ENCODE assay signal across 1 cellular context in genomic region chr17:72121164-72122001, GRCh38.
TF ChIP-seq lines count a peak whose summit lies in the region.

No MANE protein-coding gene starts in this region.

TF ChIP-seq in HepG2, 621 proteins besides CTCF, POLR2A, EP300 and RAD21 (continued from another document and continues in another):
- TF ChIP-seq ADNP (CRISPR knock-in tag; IDR thresholded peaks at IDR 0.05): no peak
- TF ChIP-seq ZFAT (CRISPR knock-in tag; conservative IDR thresholded peaks at IDR 0.05): 0 out of 2 replicates have a peak, but pooled peaks have one; percentile 78
- TF ChIP-seq, protein P1, sequence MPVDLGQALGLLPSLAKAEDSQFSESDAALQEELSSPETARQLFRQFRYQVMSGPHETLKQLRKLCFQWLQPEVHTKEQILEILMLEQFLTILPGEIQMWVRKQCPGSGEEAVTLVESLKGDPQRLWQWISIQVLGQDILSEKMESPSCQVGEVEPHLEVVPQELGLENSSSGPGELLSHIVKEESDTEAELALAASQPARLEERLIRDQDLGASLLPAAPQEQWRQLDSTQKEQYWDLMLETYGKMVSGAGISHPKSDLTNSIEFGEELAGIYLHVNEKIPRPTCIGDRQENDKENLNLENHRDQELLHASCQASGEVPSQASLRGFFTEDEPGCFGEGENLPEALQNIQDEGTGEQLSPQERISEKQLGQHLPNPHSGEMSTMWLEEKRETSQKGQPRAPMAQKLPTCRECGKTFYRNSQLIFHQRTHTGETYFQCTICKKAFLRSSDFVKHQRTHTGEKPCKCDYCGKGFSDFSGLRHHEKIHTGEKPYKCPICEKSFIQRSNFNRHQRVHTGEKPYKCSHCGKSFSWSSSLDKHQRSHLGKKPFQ (CRISPR knock-in tag; IDR thresholded peaks at IDR 0.05; ENCODE audit: insufficient replicate concordance): peak; percentile 80
- TF ChIP-seq ZBTB46 (CRISPR knock-in tag; IDR thresholded peaks at IDR 0.05; ENCODE audit: borderline replicate concordance): peak; percentile 87; the same call in 1 of the 2 replicates
- TF ChIP-seq SP140L (CRISPR knock-in tag; IDR thresholded peaks at IDR 0.05; ENCODE audit: borderline replicate concordance): no peak
- TF ChIP-seq SP4 (CRISPR knock-in tag; IDR thresholded peaks at IDR 0.05): 0 out of 2 replicates have a peak, but pooled peaks have one; percentile 13
- TF ChIP-seq ZNF777 (CRISPR knock-in tag; IDR thresholded peaks at IDR 0.05): peak; percentile 51; the same call in 1 of the 2 replicates
- TF ChIP-seq TAF1 (CRISPR knock-in tag; IDR thresholded peaks at IDR 0.05): peak; percentile 64
- TF ChIP-seq SALL1 (CRISPR knock-in tag; IDR thresholded peaks at IDR 0.05): peak; percentile 52
- no peak for TF ChIP-seq NFKBIZ (CRISPR knock-in tag; IDR thresholded peaks at IDR 0.05)
- peak; percentile 21; the same call in 1 of the 2 replicates for TF ChIP-seq FOXA3 (CRISPR knock-in tag; IDR thresholded peaks at IDR 0.05)
- TF ChIP-seq NPAS2 (CRISPR knock-in tag; IDR thresholded peaks at IDR 0.05; ENCODE audit: borderline replicate concordance): no peak
- no peak for TF ChIP-seq NR2F1 (CRISPR knock-in tag; IDR thresholded peaks at IDR 0.05)
- TF ChIP-seq RFXANK (CRISPR knock-in tag; IDR thresholded peaks at IDR 0.05): no peak
- no peak for TF ChIP-seq DBP (CRISPR knock-in tag; IDR thresholded peaks at IDR 0.05; ENCODE audit: not compliant biosample characterization)
- no peak for TF ChIP-seq POLR2AphosphoS2 (IDR thresholded peaks at IDR 0.05; ENCODE audit: low read depth, low read length)
- no peak for TF ChIP-seq ATF1 (CRISPR knock-in tag; IDR thresholded peaks at IDR 0.05)
- TF ChIP-seq RCOR2 (CRISPR knock-in tag; IDR thresholded peaks at IDR 0.05): no peak
- TF ChIP-seq ASH2L (IDR thresholded peaks at IDR 0.05; ENCODE audit: insufficient read length, low read depth, low read length): peak; percentile 89
- no peak for TF ChIP-seq RAD51 (IDR thresholded peaks at IDR 0.05; ENCODE audit: borderline replicate concordance)
- TF ChIP-seq ARNT (IDR thresholded peaks at IDR 0.05): no peak
- peak; percentile 9; the same call in 1 of the 2 replicates for TF ChIP-seq TARDBP (CRISPR knock-in tag; IDR thresholded peaks at IDR 0.05)
- TF ChIP-seq ZBTB25 (CRISPR knock-in tag; IDR thresholded peaks at IDR 0.05): no peak; the same call in 1 of the 2 replicates
- peak; percentile 66 for TF ChIP-seq ZNF205 (CRISPR knock-in tag; IDR thresholded peaks at IDR 0.05)
- TF ChIP-seq HOXD1 (CRISPR knock-in tag; IDR thresholded peaks at IDR 0.05): no peak
- no peak for TF ChIP-seq PITX1 (CRISPR knock-in tag; IDR thresholded peaks at IDR 0.05)
- TF ChIP-seq TRIM24 (CRISPR knock-in tag; IDR thresholded peaks at IDR 0.05): no peak
- TF ChIP-seq EED (CRISPR knock-in tag; IDR thresholded peaks at IDR 0.05): no peak
- no peak for TF ChIP-seq ZNF292 (CRISPR knock-in tag; IDR thresholded peaks at IDR 0.05; ENCODE audit: borderline replicate concordance, low read depth)
- TF ChIP-seq TOE1 (CRISPR knock-in tag; IDR thresholded peaks at IDR 0.05): no peak
- no peak for TF ChIP-seq RBM39 (IDR thresholded peaks at IDR 0.05; ENCODE audit: low read depth, low read length, poor library complexity, severe bottlenecking)
- TF ChIP-seq CHCHD3 (CRISPR knock-in tag; IDR thresholded peaks at IDR 0.05): no peak
- TF ChIP-seq ZNF891 (CRISPR knock-in tag; IDR thresholded peaks at IDR 0.05): peak; percentile 58
- no peak; the same call in 1 of the 2 replicates for TF ChIP-seq ZNF724P (CRISPR knock-in tag; IDR thresholded peaks at IDR 0.05; ENCODE audit: borderline replicate concordance)
- TF ChIP-seq MIER3 (CRISPR knock-in tag; IDR thresholded peaks at IDR 0.05; ENCODE audit: borderline replicate concordance): no peak; the same call in 1 of the 2 replicates
- TF ChIP-seq, protein P2, sequence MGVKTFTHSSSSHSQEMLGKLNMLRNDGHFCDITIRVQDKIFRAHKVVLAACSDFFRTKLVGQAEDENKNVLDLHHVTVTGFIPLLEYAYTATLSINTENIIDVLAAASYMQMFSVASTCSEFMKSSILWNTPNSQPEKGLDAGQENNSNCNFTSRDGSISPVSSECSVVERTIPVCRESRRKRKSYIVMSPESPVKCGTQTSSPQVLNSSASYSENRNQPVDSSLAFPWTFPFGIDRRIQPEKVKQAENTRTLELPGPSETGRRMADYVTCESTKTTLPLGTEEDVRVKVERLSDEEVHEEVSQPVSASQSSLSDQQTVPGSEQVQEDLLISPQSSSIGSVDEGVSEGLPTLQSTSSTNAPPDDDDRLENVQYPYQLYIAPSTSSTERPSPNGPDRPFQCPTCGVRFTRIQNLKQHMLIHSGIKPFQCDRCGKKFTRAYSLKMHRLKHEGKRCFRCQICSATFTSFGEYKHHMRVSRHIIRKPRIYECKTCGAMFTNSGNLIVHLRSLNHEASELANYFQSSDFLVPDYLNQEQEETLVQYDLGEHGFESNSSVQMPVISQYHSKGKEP (CRISPR knock-in tag; IDR thresholded peaks at IDR 0.05): no peak
- no peak for TF ChIP-seq SYNCRIP (IDR thresholded peaks at IDR 0.05; ENCODE audit: insufficient read depth, low read depth, low read length)
- TF ChIP-seq, protein P3, sequence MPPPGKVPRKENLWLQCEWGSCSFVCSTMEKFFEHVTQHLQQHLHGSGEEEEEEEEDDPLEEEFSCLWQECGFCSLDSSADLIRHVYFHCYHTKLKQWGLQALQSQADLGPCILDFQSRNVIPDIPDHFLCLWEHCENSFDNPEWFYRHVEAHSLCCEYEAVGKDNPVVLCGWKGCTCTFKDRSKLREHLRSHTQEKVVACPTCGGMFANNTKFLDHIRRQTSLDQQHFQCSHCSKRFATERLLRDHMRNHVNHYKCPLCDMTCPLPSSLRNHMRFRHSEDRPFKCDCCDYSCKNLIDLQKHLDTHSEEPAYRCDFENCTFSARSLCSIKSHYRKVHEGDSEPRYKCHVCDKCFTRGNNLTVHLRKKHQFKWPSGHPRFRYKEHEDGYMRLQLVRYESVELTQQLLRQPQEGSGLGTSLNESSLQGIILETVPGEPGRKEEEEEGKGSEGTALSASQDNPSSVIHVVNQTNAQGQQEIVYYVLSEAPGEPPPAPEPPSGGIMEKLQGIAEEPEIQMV (CRISPR knock-in tag; IDR thresholded peaks at IDR 0.05; ENCODE audit: low read depth): no peak
- TF ChIP-seq ZNF747 (CRISPR knock-in tag; IDR thresholded peaks at IDR 0.05; ENCODE audit: borderline replicate concordance): no peak
- TF ChIP-seq ATF3 (CRISPR knock-in tag; IDR thresholded peaks at IDR 0.05): peak; percentile 35; the same call in 1 of the 2 replicates
- no peak; the same call in 1 of the 2 replicates for TF ChIP-seq ZNF646 (CRISPR knock-in tag; IDR thresholded peaks at IDR 0.05)
- TF ChIP-seq ZNF788 (CRISPR knock-in tag; IDR thresholded peaks at IDR 0.05; ENCODE audit: borderline replicate concordance): 0 out of 2 replicates have a peak, but pooled peaks have one; percentile 5
- no peak; the same call in 1 of the 2 replicates for TF ChIP-seq FOXC1 (CRISPR knock-in tag; IDR thresholded peaks at IDR 0.05; ENCODE audit: borderline replicate concordance)
- TF ChIP-seq ZNF616 (CRISPR knock-in tag; IDR thresholded peaks at IDR 0.05; ENCODE audit: low read depth): peak; percentile 82
- TF ChIP-seq ZNF446 (CRISPR knock-in tag; IDR thresholded peaks at IDR 0.05): no peak; the same call in none of the 2 replicates
- no peak for TF ChIP-seq GMEB1 (CRISPR knock-in tag; IDR thresholded peaks at IDR 0.05; ENCODE audit: borderline replicate concordance)
